ENCODE assay signal across 1 cellular context in the genomic region with DNA sequence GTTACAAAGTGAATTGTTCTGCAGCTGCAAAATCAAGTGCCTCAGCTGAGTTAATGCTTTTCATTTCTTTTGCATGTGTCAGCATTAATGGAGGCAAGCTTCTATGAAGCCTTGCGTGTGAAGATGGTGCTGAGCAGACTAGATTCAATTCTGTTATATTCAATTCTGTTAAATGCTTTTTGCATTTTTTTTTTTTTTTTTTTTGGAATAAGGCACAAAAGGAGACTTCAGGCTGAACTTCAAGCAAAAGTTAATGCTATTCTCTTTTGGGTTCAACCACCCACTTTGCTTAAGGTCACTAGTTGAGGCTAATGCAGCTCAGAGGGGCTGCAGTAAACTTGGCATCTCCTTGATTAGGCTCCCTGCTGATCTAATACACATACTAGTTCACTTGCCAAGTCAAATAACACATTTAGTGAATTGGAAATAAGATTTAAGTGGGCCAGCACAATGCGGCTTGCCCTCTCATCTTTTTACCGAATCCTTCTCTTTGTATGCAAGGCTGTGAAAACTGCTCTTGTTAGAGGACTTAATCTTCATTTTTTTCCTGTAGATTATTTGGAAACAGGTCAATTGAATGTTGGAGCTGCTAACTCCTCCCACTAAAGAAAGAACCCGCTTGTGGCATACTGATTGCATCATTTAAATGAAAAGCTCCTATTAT.
TF ChIP-seq lines count a peak whose summit lies in the region.

No MANE protein-coding gene starts in this region.

TF ChIP-seq in WTC11, 78 proteins besides CTCF, POLR2A, EP300 and RAD21 (continued from another document):
- TF ChIP-seq, protein P1, sequence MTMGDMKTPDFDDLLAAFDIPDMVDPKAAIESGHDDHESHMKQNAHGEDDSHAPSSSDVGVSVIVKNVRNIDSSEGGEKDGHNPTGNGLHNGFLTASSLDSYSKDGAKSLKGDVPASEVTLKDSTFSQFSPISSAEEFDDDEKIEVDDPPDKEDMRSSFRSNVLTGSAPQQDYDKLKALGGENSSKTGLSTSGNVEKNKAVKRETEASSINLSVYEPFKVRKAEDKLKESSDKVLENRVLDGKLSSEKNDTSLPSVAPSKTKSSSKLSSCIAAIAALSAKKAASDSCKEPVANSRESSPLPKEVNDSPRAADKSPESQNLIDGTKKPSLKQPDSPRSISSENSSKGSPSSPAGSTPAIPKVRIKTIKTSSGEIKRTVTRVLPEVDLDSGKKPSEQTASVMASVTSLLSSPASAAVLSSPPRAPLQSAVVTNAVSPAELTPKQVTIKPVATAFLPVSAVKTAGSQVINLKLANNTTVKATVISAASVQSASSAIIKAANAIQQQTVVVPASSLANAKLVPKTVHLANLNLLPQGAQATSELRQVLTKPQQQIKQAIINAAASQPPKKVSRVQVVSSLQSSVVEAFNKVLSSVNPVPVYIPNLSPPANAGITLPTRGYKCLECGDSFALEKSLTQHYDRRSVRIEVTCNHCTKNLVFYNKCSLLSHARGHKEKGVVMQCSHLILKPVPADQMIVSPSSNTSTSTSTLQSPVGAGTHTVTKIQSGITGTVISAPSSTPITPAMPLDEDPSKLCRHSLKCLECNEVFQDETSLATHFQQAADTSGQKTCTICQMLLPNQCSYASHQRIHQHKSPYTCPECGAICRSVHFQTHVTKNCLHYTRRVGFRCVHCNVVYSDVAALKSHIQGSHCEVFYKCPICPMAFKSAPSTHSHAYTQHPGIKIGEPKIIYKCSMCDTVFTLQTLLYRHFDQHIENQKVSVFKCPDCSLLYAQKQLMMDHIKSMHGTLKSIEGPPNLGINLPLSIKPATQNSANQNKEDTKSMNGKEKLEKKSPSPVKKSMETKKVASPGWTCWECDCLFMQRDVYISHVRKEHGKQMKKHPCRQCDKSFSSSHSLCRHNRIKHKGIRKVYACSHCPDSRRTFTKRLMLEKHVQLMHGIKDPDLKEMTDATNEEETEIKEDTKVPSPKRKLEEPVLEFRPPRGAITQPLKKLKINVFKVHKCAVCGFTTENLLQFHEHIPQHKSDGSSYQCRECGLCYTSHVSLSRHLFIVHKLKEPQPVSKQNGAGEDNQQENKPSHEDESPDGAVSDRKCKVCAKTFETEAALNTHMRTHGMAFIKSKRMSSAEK (CRISPR knock-in tag; IDR thresholded peaks at IDR 0.05; ENCODE audit: borderline replicate concordance), result no peak
- TF ChIP-seq TEAD1 (CRISPR knock-in tag; IDR thresholded peaks at IDR 0.05) (no peak), FOXJ3 (CRISPR knock-in tag; IDR thresholded peaks at IDR 0.05; ENCODE audit: borderline replicate concordance) (no peak), ZNF416 (CRISPR knock-in tag; IDR thresholded peaks at IDR 0.05) (no peak), ZNF317 (CRISPR knock-in tag; IDR thresholded peaks at IDR 0.05; ENCODE audit: borderline replicate concordance, low read depth) (no peak), PRDM15 (CRISPR knock-in tag; IDR thresholded peaks at IDR 0.05) (no peak), SP1 (CRISPR knock-in tag; conservative IDR thresholded peaks at IDR 0.05) (no peak), GABPB1 (CRISPR knock-in tag; IDR thresholded peaks at IDR 0.05) (no peak)
